8 cellular contexts compared by ENCODE assay signal in the genomic region with DNA sequence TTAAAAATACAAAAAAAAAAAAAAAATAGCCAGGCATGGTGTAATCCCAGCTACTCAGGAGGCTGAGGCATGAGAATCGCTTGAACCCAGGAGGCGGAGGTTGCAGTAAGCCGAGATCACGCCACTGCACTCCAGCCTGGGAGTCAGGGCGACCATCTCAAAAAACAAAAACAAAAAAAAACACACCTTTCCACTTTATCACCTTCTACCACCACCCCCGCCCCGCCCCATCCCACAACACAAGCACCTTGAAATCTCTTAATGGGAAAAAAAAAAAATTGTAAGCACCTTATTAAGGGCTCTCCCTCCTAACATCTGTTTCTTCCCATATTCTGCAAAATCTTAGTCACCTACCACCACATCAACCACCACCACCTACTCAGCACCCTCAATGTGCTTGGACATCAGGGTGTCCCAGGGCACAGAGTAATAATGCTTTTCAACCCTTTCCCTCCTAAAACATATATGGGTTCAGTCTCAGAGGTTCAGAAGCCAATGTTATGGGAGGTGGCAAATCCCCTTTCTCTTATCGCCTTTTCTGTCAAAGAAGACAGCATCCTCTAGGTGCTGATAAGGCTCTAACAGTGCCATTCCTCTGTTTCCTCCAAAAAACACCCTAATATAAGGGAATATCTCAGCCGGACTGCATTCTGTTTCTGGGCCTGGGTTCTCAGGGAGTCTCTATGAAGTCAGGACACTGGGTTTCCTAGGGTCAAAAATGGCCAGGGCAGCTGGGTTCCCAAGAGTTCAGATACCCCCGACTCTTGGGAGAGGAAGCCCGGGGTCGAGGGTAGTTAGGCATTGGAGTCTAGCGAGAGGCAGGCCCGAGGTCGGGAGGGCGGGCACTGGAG. TPM values are rescaled to one million over a fixed set of nuclear protein-coding genes. Genes with fewer than 3 reads are reported as not detected.
DNase-seq lines count a peak whose midpoint lies in the region; ATAC-seq and TF ChIP-seq lines count a peak whose summit lies in the region.

No MANE protein-coding gene starts in this region.

- TF ChIP-seq CTCF in choroid plexus epithelial cell (conservative IDR thresholded peaks at IDR 0.05; ENCODE audit: low read depth, low read length) (no peak), GM20000 (IDR thresholded peaks at IDR 0.05; ENCODE audit: extremely low read depth, missing control alignments) (no peak)

- H3K27ac Mint-ChIP-seq in natural killer cell treated with Interleukin-12 subunit alpha and Interleukin-12 subunit beta and Interleukin-15 and Interleukin-18, amount 100 ng/mL, for 72 hours, result peak overlapping the region; percentile 98 to 100

- no peaks in the 10 kb centered on the region for H3K9me3 Mint-ChIP-seq in natural killer cell treated with Interleukin-12 subunit alpha and Interleukin-12 subunit beta and Interleukin-15 and Interleukin-18, amount 100 ng/mL, for 72 hours

- H3K27me3 Mint-ChIP-seq in natural killer cell treated with Interleukin-12 subunit alpha and Interleukin-12 subunit beta and Interleukin-15 and Interleukin-18, amount 100 ng/mL, for 72 hours, result no peaks in the 10 kb centered on the region

- peak overlapping the region; percentile 99 for H3K4me3 Mint-ChIP-seq in natural killer cell treated with Interleukin-12 subunit alpha and Interleukin-12 subunit beta and Interleukin-15 and Interleukin-18, amount 100 ng/mL, for 72 hours

- H3K4me3 ChIP-seq in Jurkat, Clone E6-1 (ENCODE audit: low read length), result peak overlapping the region; percentile 80
- H3K4me3 ChIP-seq in choroid plexus epithelial cell (ENCODE audit: low read depth, low read length), result peak overlapping the region; percentile 87

- H3K36me3 Mint-ChIP-seq in natural killer cell treated with Interleukin-12 subunit alpha and Interleukin-12 subunit beta and Interleukin-15 and Interleukin-18, amount 100 ng/mL, for 72 hours, result peaks cover 5% of the 10 kb centered on the region

- ATAC-seq in GM19043 (IDR thresholded peaks at IDR 0.05; ENCODE audit: low read depth, unreplicated experiment) (peak; percentile 15), HG02852 (IDR thresholded peaks at IDR 0.05; ENCODE audit: unreplicated experiment) (no peak)
- ATAC-seq in natural killer cell treated with Interleukin-12 subunit alpha and Interleukin-12 subunit beta and Interleukin-15 and Interleukin-18, amount 100 ng/mL, for 72 hours, result peak in 1 of 2 donors; percentile 31

- peaks cover 19 to 21% of the 10 kb centered on the region in 2 donors for H3K4me1 Mint-ChIP-seq in natural killer cell treated with Interleukin-12 subunit alpha and Interleukin-12 subunit beta and Interleukin-15 and Interleukin-18, amount 100 ng/mL, for 72 hours (ENCODE audit: low read depth in 2 of 2)

- DNase-seq in Jurkat, Clone E6-1 (ENCODE audit: low read depth, low spot score), result no peak
- no peak for DNase-seq in choroid plexus epithelial cell (ENCODE audit: low read depth)
- no peak for DNase-seq in natural killer cell treated with Interleukin-12 subunit alpha and Interleukin-12 subunit beta and Interleukin-15 and Interleukin-18, amount 100 ng/mL, for 72 hours (ENCODE audit: low spot score)
- no peak for DNase-seq in GM20000 (ENCODE audit: low spot score)
- no peak for DNase-seq in HCEC 1CT
- no peak for DNase-seq in kidney glomerular epithelial cell (lab: John Stamatoyannopoulos, UW)

RNA-seq across cellular contexts. Expression of a gene that starts 0.7 kb away (rescaled TPM):
- polyA plus RNA-seq in Jurkat, Clone E6-1 (2012; ENCODE audit: insufficient read depth, insufficient read length), result 14.5 TPM
- 10 to 100 TPM; 33.2 to 42.3 TPM for total RNA-seq in natural killer cell treated with Interleukin-12 subunit alpha and Interleukin-12 subunit beta and Interleukin-15 and Interleukin-18, amount 100 ng/mL, for 72 hours

RNA-seq across cellular contexts. Expression of a gene that starts 6.0 kb away (rescaled TPM):
- polyA plus RNA-seq in Jurkat, Clone E6-1 (2012; ENCODE audit: insufficient read depth, insufficient read length), result 268 TPM
- 100 to 1,000 TPM; 269 to 297 TPM for total RNA-seq in natural killer cell treated with Interleukin-12 subunit alpha and Interleukin-12 subunit beta and Interleukin-15 and Interleukin-18, amount 100 ng/mL, for 72 hours

RNA-seq across cellular contexts. Expression of a gene that starts 12.6 kb away (rescaled TPM):
- polyA plus RNA-seq in Jurkat, Clone E6-1 (2012; ENCODE audit: insufficient read depth, insufficient read length), result 187 TPM
- total RNA-seq in natural killer cell treated with Interleukin-12 subunit alpha and Interleukin-12 subunit beta and Interleukin-15 and Interleukin-18, amount 100 ng/mL, for 72 hours, result 100 to 1,000 TPM; 131 to 149 TPM

RNA-seq across cellular contexts. Expression of a gene that starts 12.7 kb away (rescaled TPM):
- polyA plus RNA-seq in Jurkat, Clone E6-1 (2012; ENCODE audit: insufficient read depth, insufficient read length), result 18.9 TPM
- total RNA-seq in natural killer cell treated with Interleukin-12 subunit alpha and Interleukin-12 subunit beta and Interleukin-15 and Interleukin-18, amount 100 ng/mL, for 72 hours, result 100 to 1,000 TPM in 1 of 2 donors, 10 to 100 TPM in 1; 30.0 to 121 TPM

RNA-seq across cellular contexts. Expression of a gene that starts 19.1 kb away (rescaled TPM):
- 11.6 TPM for polyA plus RNA-seq in Jurkat, Clone E6-1 (2012; ENCODE audit: insufficient read depth, insufficient read length)
- 1 to 10 TPM; 6.1 to 8.8 TPM for total RNA-seq in natural killer cell treated with Interleukin-12 subunit alpha and Interleukin-12 subunit beta and Interleukin-15 and Interleukin-18, amount 100 ng/mL, for 72 hours
